Comparison of ENCODE assay signal across 8 cellular contexts in genomic region chr15:41494922-41495735, GRCh38. TPM values are rescaled to one million over a fixed set of nuclear protein-coding genes. Genes with fewer than 3 reads are reported as not detected.
DNase-seq lines count a peak whose midpoint lies in the region; ATAC-seq and TF ChIP-seq lines count a peak whose summit lies in the region.

No MANE protein-coding gene starts in this region.

- peaks cover 47 to 48% of the 10 kb centered on the region in 2 donors for H3K27me3 Mint-ChIP-seq in natural killer cell (ENCODE audit: low read depth in 2 of 2)
- H3K27me3 Mint-ChIP-seq in natural killer cell treated with Interleukin-12 subunit alpha and Interleukin-12 subunit beta and Interleukin-15 and Interleukin-18, amount 100 ng/mL, for 72 hours = peaks cover 43 to 45% of the 10 kb centered on the region in 2 donors
- no peaks in the 10 kb centered on the region for H3K27me3 Mint-ChIP-seq in MCF 10A (ENCODE audit: insufficient read depth, unreplicated experiment)
- peaks cover 55 to 79% (median 61%) of the 10 kb centered on the region in 3 donors for H3K27me3 Mint-ChIP-seq in naive B cell

- ATAC-seq in natural killer cell (no peak), naive B cell (ENCODE audit: low read depth in 2 of 2) (peak; percentile 41 to 43), HG02759 (IDR thresholded peaks at IDR 0.05; ENCODE audit: unreplicated experiment) (no peak)
- ATAC-seq in natural killer cell treated with Interleukin-12 subunit alpha and Interleukin-12 subunit beta and Interleukin-15 and Interleukin-18, amount 100 ng/mL, for 72 hours = no peak

- intact Hi-C loops in natural killer cell (cut with micrococcal nuclease) = no loop called here
- intact Hi-C loops in MCF 10A (cut with micrococcal nuclease) = no loop called here

- TF ChIP-seq CTCF in natural killer cell (IDR thresholded peaks at IDR 0.05) (no peak), MCF 10A (IDR thresholded peaks at IDR 0.05; ENCODE audit: unreplicated experiment) (no peak)

- DNase-seq in natural killer cell (no peak), MCF 10A (ENCODE audit: unreplicated experiment) (no peak), naive B cell (peak; percentile 56), NCI-H510A (lab: John Stamatoyannopoulos, UW) (no peak), NCI-H2107 treated with DMSO at 0.1 percent for 48 hours (lab: John Stamatoyannopoulos, UW; ENCODE audit: unreplicated experiment) (no peak), SIG-M5 treated with dmso at 0.1 percent for 504 hours (lab: John Stamatoyannopoulos, UW; ENCODE audit: unreplicated experiment) (no peak)
- DNase-seq in natural killer cell treated with Interleukin-12 subunit alpha and Interleukin-12 subunit beta and Interleukin-15 and Interleukin-18, amount 100 ng/mL, for 72 hours (ENCODE audit: low spot score) = no peak

- CTCF ChIA-PET in MCF 10A (lab: Yijun Ruan, JAX) = interaction anchor here (0.7 kb wide), 1 partner anchor 23 kb away, joined by 3 read pairs; no protein-coding TSS in a partner anchor

- H3K36me3 Mint-ChIP-seq in natural killer cell (no peaks in the 10 kb centered on the region), MCF 10A (ENCODE audit: insufficient read depth, unreplicated experiment) (no peaks in the 10 kb centered on the region), naive B cell (peaks cover 0 to 8% of the 10 kb centered on the region in 2 donors)
- no peaks in the 10 kb centered on the region for H3K36me3 Mint-ChIP-seq in natural killer cell treated with Interleukin-12 subunit alpha and Interleukin-12 subunit beta and Interleukin-15 and Interleukin-18, amount 100 ng/mL, for 72 hours

- BruUV-seq in MCF 10A (replicated peaks; lab: Mats Ljungman, UMichigan) = no TSS peak

- H3K27ac Mint-ChIP-seq in natural killer cell (no peak overlapping the region), MCF 10A (ENCODE audit: low read depth, unreplicated experiment) (no peak overlapping the region), naive B cell (no peak overlapping the region)
- no peak overlapping the region for H3K27ac Mint-ChIP-seq in natural killer cell treated with Interleukin-12 subunit alpha and Interleukin-12 subunit beta and Interleukin-15 and Interleukin-18, amount 100 ng/mL, for 72 hours

- H3K9me3 Mint-ChIP-seq in natural killer cell = no peaks in the 10 kb centered on the region
- no peaks in the 10 kb centered on the region for H3K9me3 Mint-ChIP-seq in natural killer cell treated with Interleukin-12 subunit alpha and Interleukin-12 subunit beta and Interleukin-15 and Interleukin-18, amount 100 ng/mL, for 72 hours
- H3K9me3 Mint-ChIP-seq in MCF 10A (ENCODE audit: unreplicated experiment) = peaks cover 5% of the 10 kb centered on the region
- no peaks in the 10 kb centered on the region for H3K9me3 Mint-ChIP-seq in naive B cell

- POLR2A ChIA-PET in MCF 10A (lab: Yijun Ruan, JAX) = interaction anchor here (0.6 to 1.9 kb wide), 2 partner anchors 13 to 229 kb away, joined by 4 to 6 read pairs; no protein-coding TSS in a partner anchor

- H3K4me3 Mint-ChIP-seq in natural killer cell = peak overlapping the region; percentile 65
- no peak overlapping the region for H3K4me3 Mint-ChIP-seq in natural killer cell treated with Interleukin-12 subunit alpha and Interleukin-12 subunit beta and Interleukin-15 and Interleukin-18, amount 100 ng/mL, for 72 hours
- H3K4me3 Mint-ChIP-seq in MCF 10A (ENCODE audit: unreplicated experiment) = peak overlapping the region; percentile 72
- H3K4me3 Mint-ChIP-seq in naive B cell = peak overlapping the region; percentile 72 to 83 (median 78)

- peaks cover 7 to 14% of the 10 kb centered on the region in 2 donors for H3K4me1 Mint-ChIP-seq in natural killer cell
- H3K4me1 Mint-ChIP-seq in natural killer cell treated with Interleukin-12 subunit alpha and Interleukin-12 subunit beta and Interleukin-15 and Interleukin-18, amount 100 ng/mL, for 72 hours (ENCODE audit: low read depth in 2 of 2) = peaks cover 17 to 20% of the 10 kb centered on the region in 2 donors
- H3K4me1 Mint-ChIP-seq in MCF 10A (ENCODE audit: insufficient read depth, unreplicated experiment) = peaks cover 12% of the 10 kb centered on the region
- peaks cover 16 to 29% (median 23%) of the 10 kb centered on the region in 3 donors for H3K4me1 Mint-ChIP-seq in naive B cell

RNA-seq across cellular contexts. Expression of gene ITPKA, which starts 1.5 kb away (rescaled TPM):
- total RNA-seq in natural killer cell = not detected
- total RNA-seq in natural killer cell treated with Interleukin-12 subunit alpha and Interleukin-12 subunit beta and Interleukin-15 and Interleukin-18, amount 100 ng/mL, for 72 hours = under 1 TPM in 1 of 2 donors, not detected in 1; 0.22 TPM
- total RNA-seq in MCF 10A (2022) = 13.5 and 23.4 TPM in 2 replicates
- polyA plus RNA-seq in naive B cell (ENCODE audit: low read depth in 6 of 6) = not detected

RNA-seq across cellular contexts. Expression of gene LTK, which starts 18.5 kb away (rescaled TPM):
- total RNA-seq in natural killer cell = 1 to 10 TPM in 2 of 3 donors, under 1 TPM in 1; 0.56 to 4.9 (median 1.7) TPM
- total RNA-seq in natural killer cell treated with Interleukin-12 subunit alpha and Interleukin-12 subunit beta and Interleukin-15 and Interleukin-18, amount 100 ng/mL, for 72 hours = under 1 TPM in 1 of 2 donors, not detected in 1; 0.47 TPM
- 0.17 TPM in 1 of 2 replicates, not detected in the other for total RNA-seq in MCF 10A (2022)
- under 1 TPM in 1 of 6 donors, not detected in 5; 0.35 TPM for polyA plus RNA-seq in naive B cell (ENCODE audit: low read depth in 6 of 6)

RNA-seq across cellular contexts. Expression of gene RPAP1, which starts 48.9 kb away (rescaled TPM):
- total RNA-seq in natural killer cell = 10 to 100 TPM; 21.2 to 27.7 (median 27.4) TPM
- total RNA-seq in natural killer cell treated with Interleukin-12 subunit alpha and Interleukin-12 subunit beta and Interleukin-15 and Interleukin-18, amount 100 ng/mL, for 72 hours = 10 to 100 TPM; 46.0 to 72.3 TPM
- 37.5 and 45.1 TPM in 2 replicates for total RNA-seq in MCF 10A (2022)
- polyA plus RNA-seq in naive B cell (ENCODE audit: low read depth in 6 of 6) = 10 to 100 TPM in 4 of 6 donors, 1 to 10 TPM in 2; 6.9 to 18.0 (median 11.4) TPM

Comparison
In these comparisons a context has a peak if more than half of its experiments do, and no peak if none do; other contexts are left out.
1. ATAC-seq: peak in naive B cell (2 of 2); none in natural killer cell (0 of 3), natural killer cell treated with Interleukin-12 subunit alpha and Interleukin-12 subunit beta and Interleukin-15 and Interleukin-18, amount 100 ng/mL, for 72 hours (0 of 2) and HG02759 (single experiment).
2. RNA of gene ITPKA, which starts 1.5 kb away (total RNA-seq): 13.5 to 23.4 TPM in MCF 10A; 0.22 TPM in natural killer cell treated with Interleukin-12 subunit alpha and Interleukin-12 subunit beta and Interleukin-15 and Interleukin-18, amount 100 ng/mL, for 72 hours and not detected in natural killer cell; every median in the first group is over 10 times any median in the second.